ENCODE assay signal across 1 cellular context in the genomic region with DNA sequence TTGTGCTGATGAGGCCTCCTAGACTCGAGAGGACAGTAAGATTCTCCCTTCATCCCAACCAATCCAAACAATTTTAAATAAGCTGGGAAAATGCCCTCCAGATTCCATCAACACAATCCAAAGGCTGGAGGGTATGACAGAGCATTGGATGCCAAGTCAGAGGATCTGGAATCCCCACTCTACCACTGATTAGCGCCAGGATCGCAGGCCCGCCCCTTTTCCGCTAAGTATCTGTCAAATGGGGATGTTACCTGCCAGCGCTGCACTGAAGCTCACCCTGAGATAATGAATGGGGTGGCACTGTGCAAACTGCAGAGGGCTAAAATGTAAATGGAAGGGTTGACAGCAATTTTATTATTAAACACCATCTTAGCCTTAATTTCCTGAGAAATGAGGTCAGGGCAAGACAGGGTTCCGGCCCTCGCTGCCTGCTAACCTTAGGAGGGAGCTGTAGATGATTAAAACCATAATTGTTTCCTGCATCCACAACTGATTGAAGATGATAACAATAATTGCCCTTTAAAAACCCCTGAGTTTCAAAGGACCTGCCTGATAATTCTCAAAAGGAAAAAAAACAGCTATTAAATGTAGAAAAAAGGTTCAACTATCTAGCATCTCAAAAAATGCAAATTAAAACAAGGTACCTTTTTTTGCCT.
TF ChIP-seq lines count a peak whose summit lies in the region.

No MANE protein-coding gene starts in this region.

TF ChIP-seq in K562, 482 proteins besides CTCF, POLR2A, EP300 and RAD21:
- no peak for TF ChIP-seq STAG1 (CRISPR knock-in tag; IDR thresholded peaks at IDR 0.05; ENCODE audit: borderline replicate concordance)
- TF ChIP-seq, protein P1, sequence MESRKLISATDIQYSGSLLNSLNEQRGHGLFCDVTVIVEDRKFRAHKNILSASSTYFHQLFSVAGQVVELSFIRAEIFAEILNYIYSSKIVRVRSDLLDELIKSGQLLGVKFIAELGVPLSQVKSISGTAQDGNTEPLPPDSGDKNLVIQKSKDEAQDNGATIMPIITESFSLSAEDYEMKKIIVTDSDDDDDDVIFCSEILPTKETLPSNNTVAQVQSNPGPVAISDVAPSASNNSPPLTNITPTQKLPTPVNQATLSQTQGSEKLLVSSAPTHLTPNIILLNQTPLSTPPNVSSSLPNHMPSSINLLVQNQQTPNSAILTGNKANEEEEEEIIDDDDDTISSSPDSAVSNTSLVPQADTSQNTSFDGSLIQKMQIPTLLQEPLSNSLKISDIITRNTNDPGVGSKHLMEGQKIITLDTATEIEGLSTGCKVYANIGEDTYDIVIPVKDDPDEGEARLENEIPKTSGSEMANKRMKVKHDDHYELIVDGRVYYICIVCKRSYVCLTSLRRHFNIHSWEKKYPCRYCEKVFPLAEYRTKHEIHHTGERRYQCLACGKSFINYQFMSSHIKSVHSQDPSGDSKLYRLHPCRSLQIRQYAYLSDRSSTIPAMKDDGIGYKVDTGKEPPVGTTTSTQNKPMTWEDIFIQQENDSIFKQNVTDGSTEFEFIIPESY (CRISPR knock-in tag; IDR thresholded peaks at IDR 0.05), result peak; percentile 79
- TF ChIP-seq ZNF121 (CRISPR knock-in tag; conservative IDR thresholded peaks at IDR 0.05), result no peak
- TF ChIP-seq, protein P2, sequence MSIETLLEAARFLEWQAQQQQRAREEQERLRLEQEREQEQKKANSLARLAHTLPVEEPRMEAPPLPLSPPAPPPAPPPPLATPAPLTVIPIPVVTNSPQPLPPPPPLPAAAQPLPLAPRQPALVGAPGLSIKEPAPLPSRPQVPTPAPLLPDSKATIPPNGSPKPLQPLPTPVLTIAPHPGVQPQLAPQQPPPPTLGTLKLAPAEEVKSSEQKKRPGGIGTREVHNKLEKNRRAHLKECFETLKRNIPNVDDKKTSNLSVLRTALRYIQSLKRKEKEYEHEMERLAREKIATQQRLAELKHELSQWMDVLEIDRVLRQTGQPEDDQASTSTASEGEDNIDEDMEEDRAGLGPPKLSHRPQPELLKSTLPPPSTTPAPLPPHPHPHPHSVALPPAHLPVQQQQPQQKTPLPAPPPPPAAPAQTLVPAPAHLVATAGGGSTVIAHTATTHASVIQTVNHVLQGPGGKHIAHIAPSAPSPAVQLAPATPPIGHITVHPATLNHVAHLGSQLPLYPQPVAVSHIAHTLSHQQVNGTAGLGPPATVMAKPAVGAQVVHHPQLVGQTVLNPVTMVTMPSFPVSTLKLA (conservative IDR thresholded peaks at IDR 0.05), result no peak
- no peak for TF ChIP-seq PCBP2 (IDR thresholded peaks at IDR 0.05; ENCODE audit: low read depth, low read length, poor library complexity, severe bottlenecking)
- TF ChIP-seq KAT8 (IDR thresholded peaks at IDR 0.05; ENCODE audit: low read depth), result no peak
- no peak for TF ChIP-seq MTA1 (IDR thresholded peaks at IDR 0.05; ENCODE audit: borderline replicate concordance)
